Comparison of ENCODE assay signal across 14 cellular contexts in genomic region chr17:58315750-58316149, GRCh38. TPM values are rescaled to one million over a fixed set of nuclear protein-coding genes. Genes with fewer than 3 reads are reported as not detected.
"Had no signal": no experiment of that assay in that cellular context is flagged by ENCODE, and none has a peak within 500 bp of the region (broad histone marks: within the 10 kb centered on the region; RNA-seq: fewer than 3 reads in every experiment).

No MANE protein-coding gene starts in this region.

- H3K27me3 ChIP-seq: esophagus squamous epithelium had no signal

- H3K27ac ChIP-seq: esophagus squamous epithelium, psoas muscle, thoracic aorta had no signal

- H3K9me3 ChIP-seq: esophagus squamous epithelium, psoas muscle, thoracic aorta had no signal

- DNase-seq: activated CD8-positive, alpha-beta memory T cell treated with anti-CD3 and anti-CD28 coated beads, Interleukin-2, amount 50 U/mL, for 48 hours; esophagus squamous epithelium; foreskin fibroblast; midbrain; psoas muscle; stimulated activated CD4-positive, alpha-beta T cell treated with anti-CD3 and anti-CD28 coated beads, Interleukin-12 subunit alpha, Interleukin-12 subunit beta, amount 100 ng/mL, for 4 hours had no signal

- H3K27ac Mint-ChIP-seq: stimulated activated naive CD8-positive, alpha-beta T cell treated with anti-CD3 and anti-CD28 coated beads, Interleukin-15, Interleukin-2, amounts not matched to agents 100 ng/mL and 50 ng/mL, for 24 hours had no signal

- H3K4me3 Mint-ChIP-seq: stimulated activated naive CD8-positive, alpha-beta T cell treated with anti-CD3 and anti-CD28 coated beads, Interleukin-15, Interleukin-2, amounts not matched to agents 100 ng/mL and 50 ng/mL, for 24 hours; T-helper 2 cell treated with Interferon-gamma antibody and Interleukin-4, amounts not matched to agents 5 μg/mL and 100 μg/mL, for 36 hours had no signal

- H3K36me3 ChIP-seq: esophagus squamous epithelium had no signal

- H3K9me3 Mint-ChIP-seq: stimulated activated naive CD8-positive, alpha-beta T cell treated with anti-CD3 and anti-CD28 coated beads, Interleukin-15, Interleukin-2, amounts not matched to agents 100 ng/mL and 50 ng/mL, for 24 hours; T-helper 2 cell treated with Interferon-gamma antibody and Interleukin-4, amounts not matched to agents 5 μg/mL and 100 μg/mL, for 36 hours had no signal

- H3K4me3 ChIP-seq: esophagus squamous epithelium, lung, psoas muscle, thoracic aorta had no signal

- ATAC-seq: activated CD4-positive, CD25-positive, alpha-beta regulatory T cell treated with anti-CD3 and anti-CD28 coated beads, Interleukin-2, amount 50 U/mL, for 24 hours; left cardiac atrium; psoas muscle; sciatic nerve had no signal

- H3K27me3 Mint-ChIP-seq: stimulated activated naive CD8-positive, alpha-beta T cell treated with anti-CD3 and anti-CD28 coated beads, Interleukin-15, Interleukin-2, amounts not matched to agents 100 ng/mL and 50 ng/mL, for 24 hours had no signal

- H3K4me1 ChIP-seq: psoas muscle had no signal

RNA-seq across cellular contexts. Expression of gene MPO, which starts 35.0 kb away (rescaled TPM):
- total RNA-seq: astrocyte, esophagus squamous epithelium had no signal
